Comparison of ENCODE assay signal across 18 cellular contexts in genomic region chr5:131682824-131683223, GRCh38.
"Had no signal": no experiment of that assay in that cellular context is flagged by ENCODE, and none has a peak within 500 bp of the region (broad histone marks: within the 10 kb centered on the region; RNA-seq: fewer than 3 reads in every experiment).

No MANE protein-coding gene starts in this region.

- H3K27ac Mint-ChIP-seq: activated CD4-positive, alpha-beta T cell treated with anti-CD3 and anti-CD28 coated beads, Interleukin-2, amount 10 ng/mL, durations not matched to agents 7 days and 5 days; activated naive CD4-positive, alpha-beta T cell treated with anti-CD3 and anti-CD28 coated beads, Interleukin-2, amount 10 ng/mL, durations not matched to agents 7 days and 5 days; activated naive CD8-positive, alpha-beta T cell treated with anti-CD3 and anti-CD28 coated beads, Interleukin-2, amount 50 U/mL, for 24 hours; T-cell had no signal

- H3K4me3 ChIP-seq: gastrocnemius medialis, heart right ventricle, left lung, upper lobe of right lung had no signal

- H3K9me3 Mint-ChIP-seq: activated CD4-positive, alpha-beta T cell treated with anti-CD3 and anti-CD28 coated beads, Interleukin-2, amount 10 ng/mL, durations not matched to agents 7 days and 5 days; activated naive CD4-positive, alpha-beta T cell treated with anti-CD3 and anti-CD28 coated beads, Interleukin-2, amount 10 ng/mL, durations not matched to agents 7 days and 5 days; activated naive CD8-positive, alpha-beta T cell treated with anti-CD3 and anti-CD28 coated beads, Interleukin-2, amount 50 U/mL, for 24 hours; activated T-cell treated with anti-CD3 and anti-CD28 coated beads, Interleukin-2, amount 50 U/mL, for 4 hours; T-cell had no signal

- ATAC-seq: activated CD4-positive, CD25-positive, alpha-beta regulatory T cell treated with anti-CD3 and anti-CD28 coated beads, Interleukin-2, amount 50 U/mL, for 24 hours; activated naive CD8-positive, alpha-beta T cell treated with anti-CD3 and anti-CD28 coated beads, Interleukin-2, amount 50 U/mL, for 24 hours; activated T-cell treated with anti-CD3 and anti-CD28 coated beads, Interleukin-2, amount 50 U/mL, for 4 hours; esophagus mucosa; gastrocnemius medialis; heart right ventricle; left lung; T-cell; upper lobe of right lung had no signal

- H3K9me3 ChIP-seq: gastrocnemius medialis, heart right ventricle, left lung, upper lobe of right lung had no signal

- H3K27me3 ChIP-seq: brain microvascular endothelial cell, gastrocnemius medialis, heart right ventricle, left lung, upper lobe of right lung had no signal

- DNase-seq: activated CD4-positive, alpha-beta T cell treated with anti-CD3 and anti-CD28 coated beads, Interleukin-2, amount 10 ng/mL, durations not matched to agents 7 days and 5 days; activated CD8-positive, alpha-beta memory T cell treated with anti-CD3 and anti-CD28 coated beads, Interleukin-2, amount 50 U/mL, for 4 hours; activated naive CD4-positive, alpha-beta T cell treated with anti-CD3 and anti-CD28 coated beads, Interleukin-2, amount 10 ng/mL, durations not matched to agents 7 days and 5 days; activated naive CD8-positive, alpha-beta T cell treated with anti-CD3 and anti-CD28 coated beads, Interleukin-2, amount 50 U/mL, for 24 hours; activated T-cell treated with anti-CD3 and anti-CD28 coated beads, Interleukin-2, amount 50 U/mL, for 4 hours; aorta; brain microvascular endothelial cell; central memory CD4-positive, alpha-beta T cell; cortex of kidney; effector CD4-positive, alpha-beta T cell; gastrocnemius medialis; heart right ventricle; left lung; stimulated activated CD4-positive, alpha-beta T cell treated with anti-CD3 and anti-CD28 coated beads, Interleukin-2, amount 100 ng/mL, for 48 hours; T-cell; upper lobe of right lung had no signal

- H3K27ac ChIP-seq: brain microvascular endothelial cell, gastrocnemius medialis, upper lobe of right lung had no signal

- H3K27me3 Mint-ChIP-seq: activated CD4-positive, alpha-beta T cell treated with anti-CD3 and anti-CD28 coated beads, Interleukin-2, amount 10 ng/mL, durations not matched to agents 7 days and 5 days; activated naive CD4-positive, alpha-beta T cell treated with anti-CD3 and anti-CD28 coated beads, Interleukin-2, amount 10 ng/mL, durations not matched to agents 7 days and 5 days; activated naive CD8-positive, alpha-beta T cell treated with anti-CD3 and anti-CD28 coated beads, Interleukin-2, amount 50 U/mL, for 24 hours; T-cell had no signal

- H3K36me3 ChIP-seq: brain microvascular endothelial cell had no signal

- H3K4me3 Mint-ChIP-seq: activated CD4-positive, alpha-beta T cell treated with anti-CD3 and anti-CD28 coated beads, Interleukin-2, amount 10 ng/mL, durations not matched to agents 7 days and 5 days; activated naive CD4-positive, alpha-beta T cell treated with anti-CD3 and anti-CD28 coated beads, Interleukin-2, amount 10 ng/mL, durations not matched to agents 7 days and 5 days; activated naive CD8-positive, alpha-beta T cell treated with anti-CD3 and anti-CD28 coated beads, Interleukin-2, amount 50 U/mL, for 24 hours; activated T-cell treated with anti-CD3 and anti-CD28 coated beads, Interleukin-2, amount 50 U/mL, for 4 hours; T-cell had no signal

- H3K4me1 Mint-ChIP-seq: activated naive CD4-positive, alpha-beta T cell treated with anti-CD3 and anti-CD28 coated beads, Interleukin-2, amount 10 ng/mL, durations not matched to agents 7 days and 5 days; activated naive CD8-positive, alpha-beta T cell treated with anti-CD3 and anti-CD28 coated beads, Interleukin-2, amount 50 U/mL, for 24 hours had no signal
